ENCODE assay signal across 8 cellular contexts in genomic region chr3:127574880-127575878, GRCh38. TPM values are rescaled to one million over a fixed set of nuclear protein-coding genes. Genes with fewer than 3 reads are reported as not detected.
A peak's percentile ranks its signal among the peaks of the same experiment; 100 is the strongest.
DNase-seq lines count a peak whose midpoint lies in the region; ATAC-seq and TF ChIP-seq lines count a peak whose summit lies in the region.

No MANE protein-coding gene starts in this region.

- H3K27me3 ChIP-seq in BJ (ENCODE audit: control insufficient read depth, insufficient read depth, low read length): no peaks in the 10 kb centered on the region

- CTCF ChIA-PET in BJ (lab: Yijun Ruan, JAX): interaction anchor here (0.7 to 3.8 kb wide), 33 partner anchors 9 to 554 kb away, joined by 3 to 40 read pairs (median 4); partner anchors contain the start of genes MCM2 and TPRA1

- peak; percentile 100 for TF ChIP-seq CTCF in BJ (IDR thresholded peaks at IDR 0.05; ENCODE audit: insufficient read depth, low read depth, low read length)

- DNase-seq in BJ (ENCODE audit: low read depth): peak; percentile 66
- DNase-seq in NCI-H510A (lab: John Stamatoyannopoulos, UW): peak; percentile 34
- DNase-seq in activated CD4-positive, alpha-beta T cell treated with anti-CD3 and anti-CD28 coated beads for 24 hours (ENCODE audit: low read depth in 2 of 2): peak; percentile 70 to 78
- peak; percentile 82 for DNase-seq in central memory CD4-positive, alpha-beta T cell
- peak; percentile 83 to 89 for DNase-seq in left colon
- DNase-seq in stimulated activated CD4-positive, alpha-beta T cell treated with anti-CD3 and anti-CD28 coated beads, Interleukin-2, amount 100 ng/mL, for 48 hours: peak; percentile 76 to 81

- H3K4me3 ChIP-seq in BJ (ENCODE audit: low read depth, low read length): no peak overlapping the region

- H3K36me3 ChIP-seq in BJ (ENCODE audit: control insufficient read depth, insufficient read depth, low read length): peaks cover 49% of the 10 kb centered on the region

- POLR2A ChIA-PET in BJ (lab: Charles Lee): no interaction called here

- ATAC-seq in GM19324 (IDR thresholded peaks at IDR 0.05; ENCODE audit: low FRiP score, unreplicated experiment) (peak; percentile 62), HG03457 (IDR thresholded peaks at IDR 0.05; ENCODE audit: unreplicated experiment) (peak; percentile 46), left colon (peak; percentile 93)

- intact Hi-C loops in left colon (cut with DNase I, micrococcal nuclease): no loop called here

RNA-seq across cellular contexts. Expression of gene TPRA1, which starts 15.4 kb away (rescaled TPM):
- polyA plus RNA-seq in BJ (2011; rRNA removed): 42.3 and 72.2 TPM in 2 replicates
- polyA minus RNA-seq in BJ (2011; rRNA and poly(A)+ RNA removed): 46.3 and 77.7 TPM in 2 replicates
- 10 to 100 TPM; 21.9 to 25.7 TPM for total RNA-seq in left colon

RNA-seq across cellular contexts. Expression of gene MCM2, which starts 23.0 kb away (rescaled TPM):
- 15.7 and 23.6 TPM in 2 replicates for polyA plus RNA-seq in BJ (2011; rRNA removed)
- polyA minus RNA-seq in BJ (2011; rRNA and poly(A)+ RNA removed): 27.6 and 46.7 TPM in 2 replicates
- 10 to 100 TPM; 10.4 to 16.4 TPM for total RNA-seq in left colon

RNA-seq across cellular contexts. Expression of gene PODXL2, which starts 53.8 kb away (rescaled TPM):
- 2.6 and 3.4 TPM in 2 replicates for polyA plus RNA-seq in BJ (2011; rRNA removed)
- polyA minus RNA-seq in BJ (2011; rRNA and poly(A)+ RNA removed): 0.72 and 1.2 TPM in 2 replicates
- total RNA-seq in left colon: 10 to 100 TPM; 12.6 to 20.8 TPM

Comparison
In these comparisons a context has a peak if more than half of its experiments do, and no peak if none do; other contexts are left out.
1. DNase-seq: peak in every context shown above with its lines; median percentile 86 in left colon; 82 in central memory CD4-positive, alpha-beta T cell; 78 in stimulated activated CD4-positive, alpha-beta T cell treated with anti-CD3 and anti-CD28 coated beads, Interleukin-2, amount 100 ng/mL, for 48 hours; 74 in activated CD4-positive, alpha-beta T cell treated with anti-CD3 and anti-CD28 coated beads for 24 hours; 66 in BJ; 34 in NCI-H510A.